In genomic region chr22:42607641-42608040, GRCh38 we compare ENCODE assay signal across 9 cellular contexts. TPM values are rescaled to one million over a fixed set of nuclear protein-coding genes. Genes with fewer than 3 reads are reported as not detected.
DNase-seq lines count a peak whose midpoint lies in the region; TF ChIP-seq lines count a peak whose summit lies in the region.
"Not testable (repeated sequence)": the region's sequence is repeated elsewhere in the genome, so short reads cannot be mapped to it uniquely, and the experiment has no call there.
"Had no signal": no experiment of that assay in that cellular context is flagged by ENCODE, and none has a peak within 500 bp of the region (broad histone marks: within the 10 kb centered on the region; RNA-seq: fewer than 3 reads in every experiment).

No MANE protein-coding gene starts in this region.

- H3K27ac Mint-ChIP-seq in osteocyte (ENCODE audit: unreplicated experiment), result peak overlapping the region; percentile 93

- H3K36me3 Mint-ChIP-seq in osteocyte (ENCODE audit: unreplicated experiment), result peaks cover 24% of the 10 kb centered on the region

- TF ChIP-seq POLR2A in breast epithelium (IDR thresholded peaks at IDR 0.05); thyroid gland (IDR thresholded peaks at IDR 0.05): not testable (repeated sequence)

- H3K4me1 Mint-ChIP-seq in osteocyte (ENCODE audit: unreplicated experiment), result peaks cover 64% of the 10 kb centered on the region

- 95 to 96% methylated on average over 14 to 24 of the region's 31 CpGs for WGBS in thyroid gland, 2 donors

- TF ChIP-seq CTCF in breast epithelium (IDR thresholded peaks at IDR 0.05); dorsolateral prefrontal cortex (IDR thresholded peaks at IDR 0.05 in 54 of 56, conservative IDR thresholded peaks at IDR 0.05 in 2 of 56; ENCODE audit: low read depth in 1 of 56, partially characterized antibody in 56 of 56); osteocyte (IDR thresholded peaks at IDR 0.05); thyroid gland (IDR thresholded peaks at IDR 0.05): not testable (repeated sequence)

- not testable (repeated sequence) for H3K4me3 ChIP-seq in SJSA1; breast epithelium; thyroid gland (replicated peaks in 1 of 3)
- H3K4me3 ChIP-seq in dorsolateral prefrontal cortex, result peak overlapping the region in 1 of 59 donors; percentile 33

- DNase-seq in SJSA1 (ENCODE audit: low read depth in 1 of 2, low spot score in 2 of 2); breast epithelium (ENCODE audit: low spot score in 2 of 2); dorsolateral prefrontal cortex; osteocyte (ENCODE audit: extremely low spot score, unreplicated experiment); thyroid gland: not testable (repeated sequence)

- not testable (repeated sequence) for H3K4me3 Mint-ChIP-seq in osteocyte (ENCODE audit: unreplicated experiment)

- H3K27me3 ChIP-seq in SJSA1 (replicated peaks); breast epithelium; dorsolateral prefrontal cortex; layer of hippocampus (ENCODE audit: control insufficient read depth, insufficient read depth, low read length); thyroid gland: not testable (repeated sequence)

- H3K4me1 ChIP-seq in SJSA1 (replicated peaks) (peaks cover 91% of the 10 kb centered on the region), breast epithelium (peaks cover 9 to 22% of the 10 kb centered on the region in 2 donors), thyroid gland (peaks cover 75 to 99% of the 10 kb centered on the region in 2 donors)

- H3K27ac ChIP-seq in SJSA1 (peak overlapping the region; percentile 18; the same call in 1 of the 2 replicates), breast epithelium (peak overlapping the region; percentile 29 to 89), dorsolateral prefrontal cortex (peak overlapping the region in 48 of 59 donors; percentile 54 to 99 (median 93)), layer of hippocampus (ENCODE audit: low read depth, low read length) (peak overlapping the region; percentile 55), thyroid gland (peak overlapping the region in 2 of 3 donors; percentile 43 to 86)

- H3K27me3 Mint-ChIP-seq in osteocyte (ENCODE audit: unreplicated experiment), result not testable (repeated sequence)

- not testable (repeated sequence) for H3K9me3 ChIP-seq in SJSA1 (replicated peaks); breast epithelium; thyroid gland

- H3K36me3 ChIP-seq in SJSA1, result peaks cover 63% of the 10 kb centered on the region
- H3K36me3 ChIP-seq in breast epithelium, thyroid gland: not testable (repeated sequence)

- intact Hi-C loops in breast epithelium (cut with DNase I; ENCODE audit: low total_unique reads); dorsolateral prefrontal cortex (cut with DNase I); thyroid gland (cut with DNase I): not testable (repeated sequence)

- not testable (repeated sequence) for H3K9me3 Mint-ChIP-seq in osteocyte (ENCODE audit: unreplicated experiment)

RNA-seq across cellular contexts. Expression of gene POLDIP3, which starts 7.0 kb away (rescaled TPM):
- total RNA-seq in SJSA1 (2014; rRNA removed; shearing (Covaris generic)), result 33.3 and 34.6 TPM in 2 replicates
- 10 to 100 TPM; 33.1 to 52.8 (median 38.3) TPM for total RNA-seq in breast epithelium
- 10 to 100 TPM; 47.0 to 95.5 (median 65.3) TPM for total RNA-seq in dorsolateral prefrontal cortex
- 77.8 and 77.9 TPM in 2 replicates for total RNA-seq in osteocyte
- 10 to 100 TPM; 46.1 to 55.4 (median 49.8) TPM for total RNA-seq in thyroid gland

RNA-seq across cellular contexts. Expression of gene ATP5MGL, which starts 32.8 kb away (rescaled TPM):
- total RNA-seq in SJSA1 (2014; rRNA removed; shearing (Covaris generic)), result not detected in 2 replicates
- under 1 TPM in 1 of 3 donors, not detected in 2; 0.73 TPM for total RNA-seq in breast epithelium
- total RNA-seq in dorsolateral prefrontal cortex, result 1 to 10 TPM in 62 of 120 experiments, under 1 TPM in 31, not detected in 27; 0.65 to 6.3 (median 1.3) TPM
- 0.47 and 1.3 TPM in 2 replicates for total RNA-seq in osteocyte
- total RNA-seq in thyroid gland, result not detected
- total RNA-seq: A172, G401 had no signal

RNA-seq across cellular contexts. Expression of gene CYB5R3, which starts 41.6 kb away (rescaled TPM):
- 91.3 and 149 TPM in 2 replicates for total RNA-seq in SJSA1 (2014; rRNA removed; shearing (Covaris generic))
- 100 to 1,000 TPM in 1 of 3 donors, 10 to 100 TPM in 2; 56.5 to 248 (median 87.5) TPM for total RNA-seq in breast epithelium
- total RNA-seq in dorsolateral prefrontal cortex, result 100 to 1,000 TPM in 119 of 120 experiments, 10 to 100 TPM in 1; 85.4 to 229 (median 131) TPM
- 408 and 430 TPM in 2 replicates for total RNA-seq in osteocyte
- total RNA-seq in thyroid gland, result 100 to 1,000 TPM in 1 of 4 donors, 10 to 100 TPM in 3; 52.6 to 120 (median 75.5) TPM

RNA-seq across cellular contexts. Expression of gene SERHL2, which starts 53.9 kb away (rescaled TPM):
- total RNA-seq in SJSA1 (2014; rRNA removed; shearing (Covaris generic)), result 2.9 and 8.6 TPM in 2 replicates
- total RNA-seq in breast epithelium, result 10 to 100 TPM in 2 of 3 donors, 1 to 10 TPM in 1; 1.3 to 64.2 (median 16.7) TPM
- 10 to 100 TPM in 18 of 120 experiments, 1 to 10 TPM in 102; 2.0 to 26.5 (median 6.2) TPM for total RNA-seq in dorsolateral prefrontal cortex
- 1.3 and 1.4 TPM in 2 replicates for total RNA-seq in osteocyte
- total RNA-seq in thyroid gland, result 1 to 10 TPM in 2 of 4 donors, under 1 TPM in 1, not detected in 1; 0.83 to 5.1 (median 3.1) TPM
- total RNA-seq: A172; CD4-positive, CD25-positive, alpha-beta regulatory T cell; G401 had no signal

Comparison
In these comparisons a context has a peak if more than half of its experiments do, and no peak if none do; other contexts are left out.
1. H3K27ac ChIP-seq: peak in every context shown above with its lines; median percentile 93 in dorsolateral prefrontal cortex; 64 in thyroid gland; 59 in breast epithelium; 55 in layer of hippocampus; 18 in SJSA1.